In genomic region chr3:18098960-18099587, GRCh38 we compare ENCODE assay signal across 10 cellular contexts.
A peak's percentile ranks its signal among the peaks of the same experiment; 100 is the strongest.
DNase-seq lines count a peak whose midpoint lies in the region; ATAC-seq, FAIRE-seq and TF ChIP-seq lines count a peak whose summit lies in the region.
"Had no signal": no experiment of that assay in that cellular context is flagged by ENCODE, and none has a peak within 500 bp of the region (broad histone marks: within the 10 kb centered on the region; RNA-seq: fewer than 3 reads in every experiment).

No MANE protein-coding gene starts in this region.

- H3K79me2 ChIP-seq in keratinocyte (ENCODE audit: control insufficient read depth, insufficient read depth, low read length), result no peaks in the 10 kb centered on the region

- H3K36me3 ChIP-seq in keratinocyte (ENCODE audit: control insufficient read depth in 2 of 2, extremely low read depth in 1 of 2, insufficient read depth in 2 of 2, low read length in 2 of 2), result no peaks in the 10 kb centered on the region

- FAIRE-seq in keratinocyte (lab: Jason Lieb, UNC), result peak; percentile 96

- H3K4me1 Mint-ChIP-seq in T-helper 17 cell, result no peaks in the 10 kb centered on the region
- H3K4me1 Mint-ChIP-seq: naive B cell had no signal

- ATAC-seq in T-helper 17 cell (no peak), GM18502 (IDR thresholded peaks at IDR 0.05; ENCODE audit: poor library complexity, unreplicated experiment) (no peak), GM21360 (IDR thresholded peaks at IDR 0.05; ENCODE audit: unreplicated experiment) (no peak)

- no peaks in the 10 kb centered on the region for H4K20me1 ChIP-seq in keratinocyte (ENCODE audit: control insufficient read depth, extremely low read depth, insufficient read depth, low read length)

- peaks cover 13% of the 10 kb centered on the region for H3K9me3 ChIP-seq in keratinocyte (ENCODE audit: control insufficient read depth, low read depth, low read length)
- no peaks in the 10 kb centered on the region for H3K9me3 ChIP-seq in T-helper 17 cell (ENCODE audit: control insufficient read depth, low read length, poor library complexity, severe bottlenecking)

- H3K27me3 Mint-ChIP-seq in T-helper 17 cell, result peaks cover 20% of the 10 kb centered on the region

- H3K27ac Mint-ChIP-seq in T-helper 17 cell, result no peak overlapping the region
- H3K27ac Mint-ChIP-seq: naive B cell had no signal

- no peak for TF ChIP-seq CTCF in keratinocyte (optimal IDR thresholded peaks at IDR 0.05 in 1 of 3, IDR thresholded peaks at IDR 0.05 in 1 of 3, conservative IDR thresholded peaks at IDR 0.05 in 1 of 3; ENCODE audit: extremely low read depth in 1 of 3, insufficient read depth in 2 of 3, low read length in 3 of 3)

- H2AFZ ChIP-seq in keratinocyte (ENCODE audit: control insufficient read depth, low read length), result peak overlapping the region; percentile 31

- H3K36me3 Mint-ChIP-seq in T-helper 17 cell (ENCODE audit: low read depth), result no peaks in the 10 kb centered on the region

- no peak overlapping the region for H3K4me3 ChIP-seq in keratinocyte (ENCODE audit: control insufficient read depth in 2 of 3, extremely low read depth in 1 of 3, insufficient read depth in 2 of 3, low read depth in 1 of 3, low read length in 3 of 3)

- H3K4me2 ChIP-seq in keratinocyte (ENCODE audit: control insufficient read depth, extremely low read depth, insufficient read depth, low read depth, low read length), result peak overlapping the region; percentile 53

- dilution Hi-C loops in keratinocyte (cut with MboI; ENCODE audit: extremely low pct_ligation_motif_present, low sequenced_read_pairs), result no loop called here

- H3K9me1 ChIP-seq in keratinocyte (ENCODE audit: control insufficient read depth, extremely low read depth, insufficient read depth, low read length), result no peaks in the 10 kb centered on the region

- no peaks in the 10 kb centered on the region for H3K27me3 ChIP-seq in keratinocyte (ENCODE audit: control insufficient read depth, extremely low read depth, insufficient read depth, low read length)

- no peak overlapping the region for H3K4me3 Mint-ChIP-seq in T-helper 17 cell
- H3K4me3 Mint-ChIP-seq: naive B cell had no signal

- H3K9ac ChIP-seq in keratinocyte (ENCODE audit: control insufficient read depth, extremely low read depth, insufficient read depth, low read length), result no peak overlapping the region

- DNase-seq in AG08396 (ENCODE audit: low spot score), result peak; percentile 53
- peak; percentile 93 for DNase-seq in HS-5 (ENCODE audit: low read depth)
- DNase-seq in activated CD8-positive, alpha-beta memory T cell treated with anti-CD3 and anti-CD28 coated beads, Interleukin-2, amount 50 U/mL, for 48 hours, result peak; percentile 72
- DNase-seq in keratinocyte (ENCODE audit: low read depth, low spot score), result peak; percentile 92
- no peak for DNase-seq in caudate nucleus (lab: John Stamatoyannopoulos, UW)
- DNase-seq in T-helper 17 cell, result no peak
- DNase-seq: naive B cell, NCI-H2029 treated with DMSO at 0.1 percent for 48 hours had no signal

- H3K27ac ChIP-seq in keratinocyte (ENCODE audit: control insufficient read depth, insufficient read depth, low read length), result peak overlapping the region; percentile 73
- no peak overlapping the region for H3K27ac ChIP-seq in caudate nucleus (ENCODE audit: low read depth, low read length)

- H3K4me1 ChIP-seq in keratinocyte (ENCODE audit: control insufficient read depth, extremely low read depth, insufficient read depth, low read length), result peaks cover 21% of the 10 kb centered on the region

Comparison
In these comparisons a context has a peak if more than half of its experiments do, and no peak if none do; other contexts are left out.
1. DNase-seq: peak in AG08396 (single experiment), HS-5 (single experiment), activated CD8-positive, alpha-beta memory T cell treated with anti-CD3 and anti-CD28 coated beads, Interleukin-2, amount 50 U/mL, for 48 hours (single experiment) and keratinocyte (single experiment); none in caudate nucleus (0 of 61) and T-helper 17 cell (0 of 3).